In genomic region chr12:131774576-131774975, GRCh38 we compare ENCODE assay signal across 19 cellular contexts. TPM values are rescaled to one million over a fixed set of nuclear protein-coding genes. Genes with fewer than 3 reads are reported as not detected.
DNase-seq lines count a peak whose midpoint lies in the region; ATAC-seq, FAIRE-seq and TF ChIP-seq lines count a peak whose summit lies in the region.
"Had no signal": no experiment of that assay in that cellular context is flagged by ENCODE, and none has a peak within 500 bp of the region (broad histone marks: within the 10 kb centered on the region; RNA-seq: fewer than 3 reads in every experiment).

No MANE protein-coding gene starts in this region.

- FAIRE-seq in urothelium cell line (lab: Jason Lieb, UNC): no peak
- FAIRE-seq: A204.1 had no signal

- H3K4me3 ChIP-seq in astrocyte of the spinal cord (ENCODE audit: low read depth, low read length): no peak overlapping the region
- no peak overlapping the region for H3K4me3 ChIP-seq in naive thymus-derived CD4-positive, alpha-beta T cell (ENCODE audit: low read length)
- H3K4me3 ChIP-seq: upper lobe of left lung had no signal

- DNase-seq in activated CD8-positive, alpha-beta T cell treated with anti-CD3 and anti-CD28 coated beads for 36 hours: no peak
- DNase-seq in activated CD8-positive, alpha-beta T cell treated with anti-CD3 and anti-CD28 coated beads, Interleukin-2, amount 10 ng/mL, durations not matched to agents 7 days and 5 days: no peak
- peak; percentile 3 for DNase-seq in astrocyte of the spinal cord (ENCODE audit: low read depth, low spot score)
- DNase-seq in naive thymus-derived CD4-positive, alpha-beta T cell: no peak
- no peak for DNase-seq in stimulated activated CD4-positive, alpha-beta T cell treated with anti-CD3 and anti-CD28 coated beads, Interleukin-2, amount 100 ng/mL, for 24 hours
- DNase-seq in amygdala (lab: John Stamatoyannopoulos, UW): no peak
- DNase-seq in urothelium cell line (ENCODE audit: low spot score): no peak
- DNase-seq: activated CD4-positive, CD25-positive, alpha-beta regulatory T cell; activated CD8-positive, alpha-beta memory T cell treated with anti-CD3 and anti-CD28 coated beads, Interleukin-2, amount 50 U/mL, for 48 hours; NCI-H1436 treated with DMSO at 0.1 percent for 48 hours; NK-92 treated with Interleukin-12 subunit alpha and Interleukin-12 subunit beta, amount 100 ng/mL, for 24 hours; SHP77; stimulated activated naive CD4-positive, alpha-beta T cell treated with Interleukin-2 at 50 U/mL for 16 hours had no signal

- no peaks in the 10 kb centered on the region for H3K27me3 ChIP-seq in naive thymus-derived CD4-positive, alpha-beta T cell (ENCODE audit: control insufficient read depth in 2 of 2, insufficient read depth in 2 of 2, low read length in 2 of 2)
- H3K27me3 ChIP-seq: upper lobe of left lung had no signal

- CTCF ChIA-PET in activated CD8-positive, alpha-beta T cell treated with anti-CD3 and anti-CD28 coated beads for 36 hours (lab: Charles Lee): interaction anchor here (1.5 kb wide), 1 partner anchor 20 kb away, joined by 3 read pairs; no protein-coding TSS in a partner anchor
- CTCF ChIA-PET in activated CD8-positive, alpha-beta T cell treated with anti-CD3 and anti-CD28 coated beads, Interleukin-2, amount 10 ng/mL, durations not matched to agents 7 days and 5 days (lab: Charles Lee): interaction anchor here (0.7 kb wide), 1 partner anchor 667 kb away, joined by 3 read pairs; no protein-coding TSS in a partner anchor
- CTCF ChIA-PET in naive thymus-derived CD4-positive, alpha-beta T cell (lab: Charles Lee): interaction anchor here (1.5 kb wide), 1 partner anchor 34 kb away, joined by 3 read pairs; no protein-coding TSS in a partner anchor

- intact Hi-C loops in activated CD8-positive, alpha-beta T cell treated with anti-CD3 and anti-CD28 coated beads for 36 hours (cut with micrococcal nuclease): no loop called here
- intact Hi-C loops in naive thymus-derived CD4-positive, alpha-beta T cell (cut with micrococcal nuclease): loop anchor here in 1 of 2 donors (5.0 kb wide), 1 partner anchor 173 kb away; the partner anchor contains the start of gene EP400

- peak overlapping the region; percentile 78 for H3K27ac ChIP-seq in KOPT-K1 (ENCODE audit: low read depth, low read length, poor library complexity, severe bottlenecking)
- H3K27ac ChIP-seq in naive thymus-derived CD4-positive, alpha-beta T cell (ENCODE audit: low read depth, low read length): no peak overlapping the region
- H3K27ac ChIP-seq: upper lobe of left lung had no signal

- H3K27ac Mint-ChIP-seq in activated CD8-positive, alpha-beta T cell treated with anti-CD3 and anti-CD28 coated beads for 36 hours: peak overlapping the region; percentile 58
- H3K27ac Mint-ChIP-seq in activated CD8-positive, alpha-beta T cell treated with anti-CD3 and anti-CD28 coated beads, Interleukin-2, amount 10 ng/mL, durations not matched to agents 7 days and 5 days: no peak overlapping the region
- H3K27ac Mint-ChIP-seq in naive thymus-derived CD4-positive, alpha-beta T cell: peak overlapping the region in 6 of 9 donors; percentile 1 to 86 (median 82)
- H3K27ac Mint-ChIP-seq: nephron had no signal

- H3K36me3 Mint-ChIP-seq in activated CD8-positive, alpha-beta T cell treated with anti-CD3 and anti-CD28 coated beads for 36 hours (ENCODE audit: low read depth): peaks cover 56% of the 10 kb centered on the region
- peaks cover 58% of the 10 kb centered on the region for H3K36me3 Mint-ChIP-seq in activated CD8-positive, alpha-beta T cell treated with anti-CD3 and anti-CD28 coated beads, Interleukin-2, amount 10 ng/mL, durations not matched to agents 7 days and 5 days (ENCODE audit: low read depth)
- peaks cover 9 to 40% (median 16%) of the 10 kb centered on the region in 5 donors for H3K36me3 Mint-ChIP-seq in naive thymus-derived CD4-positive, alpha-beta T cell

- peaks cover 0 to 4% of the 10 kb centered on the region in 2 donors for H3K4me1 ChIP-seq in naive thymus-derived CD4-positive, alpha-beta T cell (ENCODE audit: control insufficient read depth in 2 of 2, insufficient read depth in 2 of 2, low read length in 2 of 2)

- H3K4me3 Mint-ChIP-seq in activated CD8-positive, alpha-beta T cell treated with anti-CD3 and anti-CD28 coated beads for 36 hours: no peak overlapping the region
- no peak overlapping the region for H3K4me3 Mint-ChIP-seq in activated CD8-positive, alpha-beta T cell treated with anti-CD3 and anti-CD28 coated beads, Interleukin-2, amount 10 ng/mL, durations not matched to agents 7 days and 5 days
- H3K4me3 Mint-ChIP-seq in naive thymus-derived CD4-positive, alpha-beta T cell: no peak overlapping the region
- H3K4me3 Mint-ChIP-seq: activated naive CD8-positive, alpha-beta T cell; nephron had no signal

- POLR2A ChIA-PET in activated CD8-positive, alpha-beta T cell treated with anti-CD3 and anti-CD28 coated beads for 36 hours (lab: Charles Lee): interaction anchor here (0.6 kb wide), 1 partner anchor 29 kb away, joined by 3 read pairs; no protein-coding TSS in a partner anchor
- POLR2A ChIA-PET in activated CD8-positive, alpha-beta T cell treated with anti-CD3 and anti-CD28 coated beads, Interleukin-2, amount 10 ng/mL, durations not matched to agents 7 days and 5 days (lab: Charles Lee): no interaction called here
- POLR2A ChIA-PET in naive thymus-derived CD4-positive, alpha-beta T cell (lab: Charles Lee): interaction anchor here (0.6 kb wide), 1 partner anchor 49 kb away, joined by 5 read pairs; no protein-coding TSS in a partner anchor

- H3K9me3 Mint-ChIP-seq in activated CD8-positive, alpha-beta T cell treated with anti-CD3 and anti-CD28 coated beads for 36 hours: no peaks in the 10 kb centered on the region
- no peaks in the 10 kb centered on the region for H3K9me3 Mint-ChIP-seq in activated CD8-positive, alpha-beta T cell treated with anti-CD3 and anti-CD28 coated beads, Interleukin-2, amount 10 ng/mL, durations not matched to agents 7 days and 5 days (ENCODE audit: insufficient read depth)
- no peaks in the 10 kb centered on the region for H3K9me3 Mint-ChIP-seq in naive thymus-derived CD4-positive, alpha-beta T cell
- H3K9me3 Mint-ChIP-seq: nephron; T-helper 1 cell treated with Interleukin-12 subunit alpha and Interleukin-12 subunit beta and Interleukin-4 antibody, amounts not matched to agents 30 μg/mL and 1 μg/mL, for 36 hours had no signal

- TF ChIP-seq CTCF in activated CD8-positive, alpha-beta T cell treated with anti-CD3 and anti-CD28 coated beads for 36 hours (IDR thresholded peaks at IDR 0.05): no peak
- TF ChIP-seq CTCF in astrocyte of the spinal cord (IDR thresholded peaks at IDR 0.05; ENCODE audit: low read depth, low read length): no peak

- ATAC-seq in activated CD8-positive, alpha-beta T cell treated with anti-CD3 and anti-CD28 coated beads for 36 hours: no peak
- ATAC-seq in activated CD8-positive, alpha-beta T cell treated with anti-CD3 and anti-CD28 coated beads, Interleukin-2, amount 10 ng/mL, durations not matched to agents 7 days and 5 days: no peak
- no peak for ATAC-seq in naive thymus-derived CD4-positive, alpha-beta T cell

- H3K9me3 ChIP-seq in KOPT-K1 (ENCODE audit: insufficient read depth, low read length, poor library complexity, severe bottlenecking): no peaks in the 10 kb centered on the region
- H3K9me3 ChIP-seq in naive thymus-derived CD4-positive, alpha-beta T cell (ENCODE audit: control insufficient read depth in 2 of 3, low read length in 3 of 3): no peaks in the 10 kb centered on the region
- H3K9me3 ChIP-seq: upper lobe of left lung had no signal

- H3K27me3 Mint-ChIP-seq in activated CD8-positive, alpha-beta T cell treated with anti-CD3 and anti-CD28 coated beads for 36 hours: no peaks in the 10 kb centered on the region
- no peaks in the 10 kb centered on the region for H3K27me3 Mint-ChIP-seq in activated CD8-positive, alpha-beta T cell treated with anti-CD3 and anti-CD28 coated beads, Interleukin-2, amount 10 ng/mL, durations not matched to agents 7 days and 5 days (ENCODE audit: low read depth)
- no peaks in the 10 kb centered on the region for H3K27me3 Mint-ChIP-seq in naive thymus-derived CD4-positive, alpha-beta T cell
- H3K27me3 Mint-ChIP-seq: activated naive CD8-positive, alpha-beta T cell had no signal

- H3K4me1 Mint-ChIP-seq in activated CD8-positive, alpha-beta T cell treated with anti-CD3 and anti-CD28 coated beads for 36 hours (ENCODE audit: low read depth): peaks cover 32% of the 10 kb centered on the region
- peaks cover 24% of the 10 kb centered on the region for H3K4me1 Mint-ChIP-seq in activated CD8-positive, alpha-beta T cell treated with anti-CD3 and anti-CD28 coated beads, Interleukin-2, amount 10 ng/mL, durations not matched to agents 7 days and 5 days (ENCODE audit: low read depth)
- peaks cover 18 to 40% (median 38%) of the 10 kb centered on the region in 7 donors for H3K4me1 Mint-ChIP-seq in naive thymus-derived CD4-positive, alpha-beta T cell
- H3K4me1 Mint-ChIP-seq: nephron had no signal

- in situ Hi-C loops in astrocyte of the spinal cord (cut with HindIII; ENCODE audit: low sequenced_read_pairs): no loop called here

- H3K36me3 ChIP-seq in KOPT-K1 (ENCODE audit: insufficient read depth, low read length): peaks cover 92% of the 10 kb centered on the region
- H3K36me3 ChIP-seq in naive thymus-derived CD4-positive, alpha-beta T cell (ENCODE audit: control insufficient read depth in 2 of 3, insufficient read depth in 3 of 3, low read length in 3 of 3): peaks cover 6 to 67% (median 9%) of the 10 kb centered on the region in 3 experiments

RNA-seq across cellular contexts. Expression of gene MMP17, which starts 53.6 kb away (rescaled TPM):
- total RNA-seq in activated CD8-positive, alpha-beta T cell treated with anti-CD3 and anti-CD28 coated beads for 36 hours: under 1 TPM in 1 of 2 experiments, not detected in 1; 0.60 TPM
- not detected for total RNA-seq in activated CD8-positive, alpha-beta T cell treated with anti-CD3 and anti-CD28 coated beads, Interleukin-2, amount 10 ng/mL, durations not matched to agents 7 days and 5 days
- total RNA-seq in naive thymus-derived CD4-positive, alpha-beta T cell: 1 to 10 TPM in 2 of 5 experiments, not detected in 3; 1.1 to 9.3 TPM
- polyA plus RNA-seq in naive thymus-derived CD4-positive, alpha-beta T cell: not detected
